In the genomic region with DNA sequence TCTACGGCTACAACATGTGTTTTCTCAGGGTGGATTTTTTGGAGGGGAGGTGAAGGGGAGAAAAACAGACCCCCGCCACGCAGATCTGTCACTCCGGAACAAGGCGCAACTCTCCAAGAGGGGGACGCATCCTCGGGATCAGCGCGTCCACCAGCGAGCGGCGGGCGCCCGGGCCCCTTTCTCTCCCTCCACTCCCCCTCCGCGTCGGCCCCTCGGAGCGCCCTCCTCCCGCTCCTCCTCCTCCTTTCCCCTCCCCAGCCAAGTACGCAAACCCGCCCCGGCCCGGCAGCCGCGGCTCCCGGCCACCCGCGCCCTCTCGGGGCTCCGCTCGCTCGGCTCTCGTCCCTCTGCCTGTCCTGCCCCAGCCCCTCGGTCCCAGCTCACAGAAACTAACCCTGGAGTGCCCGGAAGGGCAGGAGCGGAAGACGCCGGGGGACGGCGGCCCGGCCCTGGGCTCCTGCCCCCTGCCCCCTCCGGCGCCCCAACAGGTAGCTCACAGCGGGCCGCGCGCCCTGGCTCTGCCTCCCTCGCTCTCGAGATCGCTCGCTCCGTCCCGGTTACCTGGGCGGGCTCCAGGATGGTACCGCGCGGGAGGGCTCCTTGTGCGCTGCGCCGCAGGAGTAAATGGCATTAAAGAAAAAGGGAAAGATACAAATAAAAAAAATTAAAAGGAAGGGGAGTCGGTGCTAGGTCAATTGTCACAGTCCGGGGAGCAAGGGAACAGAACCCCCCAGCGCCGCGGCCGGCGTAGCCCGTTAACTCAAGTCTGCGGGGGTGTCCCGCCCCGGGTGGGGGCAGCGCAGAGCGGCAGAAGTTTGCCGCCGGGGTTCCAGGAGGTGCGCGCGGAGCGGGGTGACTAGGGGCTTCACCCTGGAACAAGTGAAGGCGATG, we compare ENCODE assay signal across 8 cellular contexts.
DNase-seq lines count a peak whose midpoint lies in the region; ATAC-seq and TF ChIP-seq lines count a peak whose summit lies in the region.

No MANE protein-coding gene starts in this region.

- H3K27ac ChIP-seq in subcutaneous abdominal adipose tissue (ENCODE audit: low read depth, low read length), result peak overlapping the region; percentile 90

- no peaks in the 10 kb centered on the region for H3K36me3 ChIP-seq in subcutaneous abdominal adipose tissue (ENCODE audit: control insufficient read depth in 5 of 5, insufficient read depth in 5 of 5, low read length in 5 of 5)

- H3K4me1 ChIP-seq in subcutaneous abdominal adipose tissue (ENCODE audit: control insufficient read depth in 5 of 5, insufficient read depth in 5 of 5, low read length in 5 of 5), result peaks cover 0 to 52% (median 40%) of the 10 kb centered on the region in 5 donors

- TF ChIP-seq CTCF in cardiac fibroblast (IDR thresholded peaks at IDR 0.05; ENCODE audit: low read depth, low read length), result no peak

- no peaks in the 10 kb centered on the region for H3K9me3 ChIP-seq in subcutaneous abdominal adipose tissue (ENCODE audit: control insufficient read depth in 5 of 5, low read length in 5 of 5)

- peaks cover 31 to 68% (median 39%) of the 10 kb centered on the region in 5 donors for H3K27me3 ChIP-seq in subcutaneous abdominal adipose tissue (ENCODE audit: control insufficient read depth in 5 of 5, insufficient read depth in 4 of 5, low read length in 5 of 5)

- DNase-seq in COR-L47 (lab: John Stamatoyannopoulos, UW) (peak; percentile 26), NCI-H1105 treated with DMSO at 0.1 percent for 48 hours (lab: John Stamatoyannopoulos, UW) (peak; percentile 69), cardiac fibroblast (ENCODE audit: low read depth in 2 of 2) (peak in 1 of 2 donors; percentile 24), kidney tubule cell (ENCODE audit: low spot score) (peak; percentile 38)
- DNase-seq in activated effector memory CD4-positive, alpha-beta T cell treated with Interleukin-2 at 50 U/mL for 16 hours, result no peak

- H3K4me3 ChIP-seq in cardiac fibroblast (replicated peaks in 1 of 2; ENCODE audit: low read depth in 2 of 2, low read length in 2 of 2), result peak overlapping the region; percentile 56
- H3K4me3 ChIP-seq in subcutaneous abdominal adipose tissue (ENCODE audit: low read depth in 1 of 5, low read length in 5 of 5), result peak overlapping the region; percentile 65 to 94 (median 76)

- H3K9ac ChIP-seq in subcutaneous abdominal adipose tissue (ENCODE audit: low read length in 5 of 5), result peak overlapping the region in 4 of 5 donors; percentile 11 to 60 (median 15)

- ATAC-seq in HG03457 (IDR thresholded peaks at IDR 0.05; ENCODE audit: unreplicated experiment), result no peak
- ATAC-seq in HG03135 (IDR thresholded peaks at IDR 0.05; ENCODE audit: unreplicated experiment), result no peak
